ENCODE assay signal across 10 cellular contexts in the genomic region with DNA sequence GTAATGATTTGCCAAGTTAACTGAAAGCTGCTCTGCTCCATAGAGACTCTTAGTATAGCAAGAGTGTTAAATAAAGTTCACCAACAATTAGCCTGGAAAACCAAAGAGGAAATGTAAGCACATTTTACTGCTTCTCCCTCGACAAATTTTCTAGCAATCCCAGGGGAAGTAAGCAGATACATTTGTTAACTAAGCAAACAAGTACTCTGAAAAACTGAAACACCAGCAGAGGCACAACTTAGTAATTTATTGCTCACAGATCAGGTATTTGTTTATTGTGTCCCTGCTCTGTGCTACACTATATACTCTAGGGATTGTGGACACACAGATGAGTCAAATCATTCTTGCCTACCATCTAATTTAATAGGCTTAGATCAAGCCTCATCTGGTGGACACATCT.
DNase-seq lines count a peak whose midpoint lies in the region; FAIRE-seq and TF ChIP-seq lines count a peak whose summit lies in the region.
"Had no signal": no experiment of that assay in that cellular context is flagged by ENCODE, and none has a peak within 500 bp of the region (broad histone marks: within the 10 kb centered on the region; RNA-seq: fewer than 3 reads in every experiment).

No MANE protein-coding gene starts in this region.

- no peak overlapping the region for H3K9ac ChIP-seq in fibroblast of lung (ENCODE audit: insufficient read depth, low read length)
- H3K9ac ChIP-seq in trophoblast cell (ENCODE audit: low read length): no peak overlapping the region

- POLR2A ChIA-PET in PC-9 (lab: Charles Lee; ENCODE audit: unreplicated experiment): interaction anchor here (0.5 kb wide), 1 partner anchor 14 kb away, joined by 3 read pairs; no protein-coding TSS in a partner anchor

- H3K79me2 ChIP-seq in PC-9 (ENCODE audit: low read depth) (no peaks in the 10 kb centered on the region), fibroblast of lung (ENCODE audit: control insufficient read depth, insufficient read depth, low read length) (no peaks in the 10 kb centered on the region), trophoblast cell (ENCODE audit: control insufficient read depth, insufficient read depth, low read length, poor library complexity) (no peaks in the 10 kb centered on the region)

- no TSS peak for BruUV-seq in PC-9 (replicated peaks; lab: Mats Ljungman, UMichigan)

- H3K4me3 ChIP-seq in PC-9 (peak overlapping the region; percentile 10; the same call in 1 of the 2 replicates), fibroblast of lung (replicated peaks in 1 of 4; ENCODE audit: control extremely low read depth in 1 of 4, insufficient read depth in 1 of 4, low read depth in 3 of 4, low read length in 4 of 4) (no peak overlapping the region), trophoblast cell (ENCODE audit: low read depth, low read length) (no peak overlapping the region)
- H3K4me3 ChIP-seq: HAP-1 had no signal

- peak overlapping the region; percentile 92 for H3K27ac ChIP-seq in PC-9
- H3K27ac ChIP-seq in fibroblast of lung (ENCODE audit: insufficient read depth, low read length): peak overlapping the region; percentile 72
- peak overlapping the region; percentile 30 for H3K27ac ChIP-seq in trophoblast cell (ENCODE audit: low read depth, low read length)

- no peak overlapping the region for H3K4ac ChIP-seq in trophoblast cell (ENCODE audit: low read depth, low read length)

- no peak overlapping the region for H2AK5ac ChIP-seq in trophoblast cell (ENCODE audit: low read length)

- H3K27me3 ChIP-seq in PC-9 (ENCODE audit: insufficient read depth, low read depth): no peaks in the 10 kb centered on the region
- no peaks in the 10 kb centered on the region for H3K27me3 ChIP-seq in fibroblast of lung (ENCODE audit: control insufficient read depth, insufficient read depth, low read length)
- no peaks in the 10 kb centered on the region for H3K27me3 ChIP-seq in trophoblast cell (ENCODE audit: insufficient read depth, low read length)

- DNase-seq in PC-9: peak in 1 of 2 experiments; percentile 83
- DNase-seq in fibroblast of lung (ENCODE audit: low read depth in 2 of 2): peak; percentile 48 to 80
- peak; percentile 6 to 52 for DNase-seq in trophoblast cell
- DNase-seq in cerebellar cortex (ENCODE audit: low spot score): no peak
- DNase-seq in NCI-H1092 (lab: John Stamatoyannopoulos, UW): no peak
- DNase-seq in NCI-H146 (lab: John Stamatoyannopoulos, UW): no peak
- DNase-seq in DMS53 (lab: John Stamatoyannopoulos, UW): no peak
- DNase-seq: NCI-H1092 treated with DMSO at 0.1 percent for 48 hours had no signal

- H2AFZ ChIP-seq in PC-9 (no peak overlapping the region), fibroblast of lung (ENCODE audit: low read length) (no peak overlapping the region), trophoblast cell (ENCODE audit: insufficient read depth, low read length, poor library complexity) (no peak overlapping the region)

- H4K20me1 ChIP-seq in PC-9 (ENCODE audit: insufficient read depth): no peaks in the 10 kb centered on the region
- H4K20me1 ChIP-seq in fibroblast of lung (ENCODE audit: control insufficient read depth, extremely low read depth, insufficient read depth, low read length): no peaks in the 10 kb centered on the region

- peaks cover 39% of the 10 kb centered on the region for H3K4me1 ChIP-seq in PC-9 (replicated peaks; ENCODE audit: insufficient read depth)
- peaks cover 23% of the 10 kb centered on the region for H3K4me1 ChIP-seq in fibroblast of lung (ENCODE audit: control insufficient read depth, extremely low read depth, insufficient read depth, low read length)
- peaks cover 4 to 7% of the 10 kb centered on the region in 2 experiments for H3K4me1 ChIP-seq in trophoblast cell (ENCODE audit: control insufficient read depth in 1 of 2, insufficient read depth in 2 of 2, low read length in 2 of 2)

- H4K12ac ChIP-seq in trophoblast cell (ENCODE audit: low read depth, low read length): no peak overlapping the region

- H2BK120ac ChIP-seq in trophoblast cell (ENCODE audit: insufficient read depth, low read length, poor library complexity): no peak overlapping the region

- H3K18ac ChIP-seq in trophoblast cell (ENCODE audit: low read length): no peak overlapping the region

- intact Hi-C loops in PC-9 (cut with micrococcal nuclease; ENCODE audit: unreplicated experiment): loop anchor here (1.0 kb wide), 2 partner anchors 161 to 197 kb away; no protein-coding TSS in a partner anchor

- peaks cover 4% of the 10 kb centered on the region for H3K79me1 ChIP-seq in trophoblast cell (ENCODE audit: low read length)

- no peak overlapping the region for H4K91ac ChIP-seq in trophoblast cell (ENCODE audit: low read depth, low read length)

- WGBS in trophoblast cell (ENCODE audit: extremely low coverage, insufficient coverage, insufficient read length): no CpG with 5 or more reads among the region's 1 CpG

- H3K36me3 ChIP-seq in PC-9 (ENCODE audit: low read depth): no peaks in the 10 kb centered on the region
- H3K36me3 ChIP-seq in fibroblast of lung (ENCODE audit: control insufficient read depth, insufficient read depth, low read length): no peaks in the 10 kb centered on the region
- no peaks in the 10 kb centered on the region for H3K36me3 ChIP-seq in trophoblast cell (ENCODE audit: control insufficient read depth in 1 of 2, insufficient read depth in 2 of 2, low read length in 2 of 2)
- H3K36me3 ChIP-seq: HAP-1 had no signal

- no peak overlapping the region for H3K14ac ChIP-seq in trophoblast cell (ENCODE audit: low read length)

- H3K9me3 ChIP-seq in PC-9 (ENCODE audit: insufficient read depth, low read depth) (no peaks in the 10 kb centered on the region), fibroblast of lung (ENCODE audit: control insufficient read depth, insufficient read depth, low read depth, low read length) (no peaks in the 10 kb centered on the region), trophoblast cell (ENCODE audit: insufficient read depth, low read depth, low read length) (no peaks in the 10 kb centered on the region)
- H3K9me3 ChIP-seq: HAP-1 had no signal

- no peaks in the 10 kb centered on the region for H3K9me2 ChIP-seq in PC-9 (ENCODE audit: insufficient read depth)

- peak overlapping the region; percentile 72 for H3K4me2 ChIP-seq in PC-9
- peak overlapping the region; percentile 49 for H3K4me2 ChIP-seq in fibroblast of lung (ENCODE audit: extremely low read depth, insufficient read depth, low read length)
- H3K4me2 ChIP-seq in trophoblast cell (ENCODE audit: low read length): no peak overlapping the region

- no peak overlapping the region for H2BK12ac ChIP-seq in trophoblast cell (ENCODE audit: low read length)

- H3F3A ChIP-seq in PC-9 (ENCODE audit: insufficient read depth, low read depth): peaks cover 25% of the 10 kb centered on the region

- peak; percentile 87 for FAIRE-seq in G401.6 (lab: Jason Lieb, UNC)

- TF ChIP-seq CTCF in PC-9 (conservative IDR thresholded peaks at IDR 0.05) (no peak), fibroblast of lung (conservative IDR thresholded peaks at IDR 0.05 in 1 of 2, IDR thresholded peaks at IDR 0.05 in 1 of 2; ENCODE audit: low read depth in 1 of 2, low read length in 2 of 2) (no peak)

- H3K23ac ChIP-seq in trophoblast cell (ENCODE audit: low read length): no peak overlapping the region

- CTCF ChIA-PET in PC-9 (lab: Charles Lee): no interaction called here

- no peak overlapping the region for H4K8ac ChIP-seq in trophoblast cell (ENCODE audit: low read depth, low read length)

- H2BK5ac ChIP-seq in trophoblast cell (ENCODE audit: low read depth, low read length, poor library complexity): no peak overlapping the region

Comparison
In these comparisons a context has a peak if more than half of its experiments do, and no peak if none do; other contexts are left out.
1. DNase-seq: peak in fibroblast of lung (2 of 2) and trophoblast cell (2 of 2); none in cerebellar cortex (single experiment), NCI-H1092 (single experiment), NCI-H146 (single experiment) and DMS53 (single experiment).
2. H3K27ac ChIP-seq: peak in every context shown above with its lines; median percentile 92 in PC-9; 72 in fibroblast of lung; 30 in trophoblast cell.